ENCODE assay signal across 1 cellular context in the genomic region with DNA sequence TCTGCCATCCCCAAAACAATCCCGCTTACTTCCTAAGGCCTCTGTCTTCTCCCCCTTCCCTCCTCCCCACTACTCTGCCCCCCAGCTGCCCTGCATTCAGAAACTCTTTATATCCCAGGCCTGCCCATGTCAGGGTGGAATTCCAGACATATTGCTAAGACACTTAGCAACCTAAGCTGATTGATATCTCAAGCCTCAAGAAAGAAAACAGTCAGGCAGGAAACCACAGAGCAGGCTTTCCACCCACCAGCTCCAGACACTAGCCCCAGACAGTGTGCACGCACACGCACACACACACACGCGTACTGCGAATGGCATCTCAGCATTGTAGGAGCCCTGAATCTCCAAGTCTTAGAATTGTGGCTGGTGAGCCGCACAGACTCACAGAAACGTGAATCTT.
TF ChIP-seq lines count a peak whose summit lies in the region.

No MANE protein-coding gene starts in this region.

TF ChIP-seq in K562, 482 proteins besides CTCF, POLR2A, EP300 and RAD21:
- TF ChIP-seq, protein P1, sequence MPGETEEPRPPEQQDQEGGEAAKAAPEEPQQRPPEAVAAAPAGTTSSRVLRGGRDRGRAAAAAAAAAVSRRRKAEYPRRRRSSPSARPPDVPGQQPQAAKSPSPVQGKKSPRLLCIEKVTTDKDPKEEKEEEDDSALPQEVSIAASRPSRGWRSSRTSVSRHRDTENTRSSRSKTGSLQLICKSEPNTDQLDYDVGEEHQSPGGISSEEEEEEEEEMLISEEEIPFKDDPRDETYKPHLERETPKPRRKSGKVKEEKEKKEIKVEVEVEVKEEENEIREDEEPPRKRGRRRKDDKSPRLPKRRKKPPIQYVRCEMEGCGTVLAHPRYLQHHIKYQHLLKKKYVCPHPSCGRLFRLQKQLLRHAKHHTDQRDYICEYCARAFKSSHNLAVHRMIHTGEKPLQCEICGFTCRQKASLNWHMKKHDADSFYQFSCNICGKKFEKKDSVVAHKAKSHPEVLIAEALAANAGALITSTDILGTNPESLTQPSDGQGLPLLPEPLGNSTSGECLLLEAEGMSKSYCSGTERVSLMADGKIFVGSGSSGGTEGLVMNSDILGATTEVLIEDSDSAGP (CRISPR knock-in tag; IDR thresholded peaks at IDR 0.05) = no peak
- peak; percentile 71 for TF ChIP-seq SMAD4 (CRISPR knock-in tag; conservative IDR thresholded peaks at IDR 0.05)
- TF ChIP-seq GABPA (tag; conservative IDR thresholded peaks at IDR 0.05; ENCODE audit: low read depth) = no peak
TF ChIP-seq in K562: peak in this region for 1.
